31 cellular contexts compared by ENCODE assay signal in genomic region chr2:118786691-118787090, GRCh38.
"Had no signal": no experiment of that assay in that cellular context is flagged by ENCODE, and none has a peak within 500 bp of the region (broad histone marks: within the 10 kb centered on the region; RNA-seq: fewer than 3 reads in every experiment).

No MANE protein-coding gene starts in this region.

- H3K4me1 Mint-ChIP-seq: activated B cell treated with CpG ODN at 0.5 μM for 24 hours; activated naive CD4-positive, alpha-beta T cell treated with anti-CD3 and anti-CD28 coated beads, Interleukin-2, amount 50 U/mL, for 24 hours; activated naive CD8-positive, alpha-beta T cell treated with anti-CD3 and anti-CD28 coated beads for 36 hours; activated naive CD8-positive, alpha-beta T cell treated with anti-CD3 and anti-CD28 coated beads, Interleukin-2, amount 50 U/mL, for 24 hours; activated T-helper 17 cell treated with anti-CD3 and anti-CD28 coated beads, Interleukin-2, amount 50 U/mL, for 72 hours had no signal

- H3K4me3 ChIP-seq: body of pancreas, esophagus squamous epithelium, gastroesophageal sphincter had no signal

- H3K27ac ChIP-seq: body of pancreas, epithelial cell of prostate, esophagus squamous epithelium, gastroesophageal sphincter, WERI-Rb-1 had no signal

- H3K27me3 ChIP-seq: body of pancreas had no signal

- H3K4me1 ChIP-seq: body of pancreas, esophagus squamous epithelium, gastroesophageal sphincter had no signal

- H3K9me3 ChIP-seq: body of pancreas, esophagus squamous epithelium, gastroesophageal sphincter had no signal

- H3K27ac Mint-ChIP-seq: activated B cell treated with CpG ODN at 0.5 μM for 24 hours; activated CD8-positive, alpha-beta T cell treated with anti-CD3 and anti-CD28 coated beads for 36 hours; activated naive CD4-positive, alpha-beta T cell treated with anti-CD3 and anti-CD28 coated beads for 36 hours; activated naive CD4-positive, alpha-beta T cell treated with anti-CD3 and anti-CD28 coated beads, Interleukin-2, amount 50 U/mL, for 24 hours; activated naive CD8-positive, alpha-beta T cell treated with anti-CD3 and anti-CD28 coated beads for 36 hours; activated naive CD8-positive, alpha-beta T cell treated with anti-CD3 and anti-CD28 coated beads, Interleukin-2, amount 50 U/mL, for 24 hours; activated T-helper 17 cell treated with anti-CD3 and anti-CD28 coated beads, Interleukin-2, amount 50 U/mL, for 72 hours; effector memory CD8-positive, alpha-beta T cell; T-helper 17 cell; T-helper 2 cell treated with Interferon-gamma antibody and Interleukin-4, amounts not matched to agents 5 μg/mL and 100 μg/mL, for 36 hours had no signal

- H3K9me3 Mint-ChIP-seq: activated B cell treated with CpG ODN at 0.5 μM for 24 hours; activated CD8-positive, alpha-beta T cell treated with anti-CD3 and anti-CD28 coated beads for 36 hours; activated naive CD4-positive, alpha-beta T cell treated with anti-CD3 and anti-CD28 coated beads for 36 hours; activated naive CD4-positive, alpha-beta T cell treated with anti-CD3 and anti-CD28 coated beads, Interleukin-2, amount 50 U/mL, for 24 hours; activated naive CD8-positive, alpha-beta T cell treated with anti-CD3 and anti-CD28 coated beads for 36 hours; activated naive CD8-positive, alpha-beta T cell treated with anti-CD3 and anti-CD28 coated beads, Interleukin-2, amount 50 U/mL, for 24 hours; activated T-cell treated with anti-CD3 and anti-CD28 coated beads, Interleukin-2, amount 50 U/mL, for 4 hours; activated T-helper 17 cell treated with anti-CD3 and anti-CD28 coated beads, Interleukin-2, amount 50 U/mL, for 72 hours; effector memory CD8-positive, alpha-beta T cell; T-helper 2 cell treated with Interferon-gamma antibody and Interleukin-4, amounts not matched to agents 5 μg/mL and 100 μg/mL, for 36 hours had no signal

- H3K4me3 Mint-ChIP-seq: activated B cell treated with CpG ODN at 0.5 μM for 24 hours; activated CD8-positive, alpha-beta T cell treated with anti-CD3 and anti-CD28 coated beads for 36 hours; activated naive CD4-positive, alpha-beta T cell treated with anti-CD3 and anti-CD28 coated beads for 36 hours; activated naive CD4-positive, alpha-beta T cell treated with anti-CD3 and anti-CD28 coated beads, Interleukin-2, amount 50 U/mL, for 24 hours; activated naive CD8-positive, alpha-beta T cell treated with anti-CD3 and anti-CD28 coated beads for 36 hours; activated naive CD8-positive, alpha-beta T cell treated with anti-CD3 and anti-CD28 coated beads, Interleukin-2, amount 50 U/mL, for 24 hours; activated T-cell treated with anti-CD3 and anti-CD28 coated beads, Interleukin-2, amount 50 U/mL, for 4 hours; activated T-helper 17 cell treated with anti-CD3 and anti-CD28 coated beads, Interleukin-2, amount 50 U/mL, for 72 hours; effector memory CD8-positive, alpha-beta T cell; T-helper 17 cell; T-helper 2 cell treated with Interferon-gamma antibody and Interleukin-4, amounts not matched to agents 5 μg/mL and 100 μg/mL, for 36 hours had no signal

- H3K36me3 ChIP-seq: esophagus squamous epithelium, gastroesophageal sphincter, WERI-Rb-1 had no signal

- H3K36me3 Mint-ChIP-seq: activated naive CD4-positive, alpha-beta T cell treated with anti-CD3 and anti-CD28 coated beads, Interleukin-2, amount 50 U/mL, for 24 hours; activated naive CD8-positive, alpha-beta T cell treated with anti-CD3 and anti-CD28 coated beads for 36 hours had no signal

- DNase-seq: activated B cell treated with CpG ODN at 0.5 μM for 24 hours; activated CD4-positive, alpha-beta T cell treated with anti-CD3 and anti-CD28 coated beads for 48 hours; activated CD4-positive, alpha-beta T cell treated with anti-CD3 and anti-CD28 coated beads, Interleukin-2, amount 50 U/mL, for 1 hour; activated CD4-positive, alpha-beta T cell treated with anti-CD3 and anti-CD28 coated beads, Interleukin-2, amount 50 U/mL, for 48 hours; activated CD8-positive, alpha-beta memory T cell treated with anti-CD3 and anti-CD28 coated beads for 24 hours; activated CD8-positive, alpha-beta T cell treated with anti-CD3 and anti-CD28 coated beads for 36 hours; activated effector memory CD4-positive, alpha-beta T cell treated with Interleukin-2 at 50 U/mL for 16 hours; activated gamma-delta T cell treated with Interleukin-2 at 50 U/mL for 16 hours; activated naive CD4-positive, alpha-beta T cell treated with anti-CD3 and anti-CD28 coated beads for 36 hours; activated naive CD8-positive, alpha-beta T cell treated with anti-CD3 and anti-CD28 coated beads for 36 hours; activated naive CD8-positive, alpha-beta T cell treated with anti-CD3 and anti-CD28 coated beads, Interleukin-2, amount 50 U/mL, for 24 hours; activated T-cell treated with anti-CD3 and anti-CD28 coated beads, Interleukin-2, amount 50 U/mL, for 4 hours; amniotic stem cell; anterior cingulate cortex; caudate nucleus; cortex of kidney; dermis blood vessel endothelial cell; effector CD4-positive, alpha-beta T cell; effector memory CD8-positive, alpha-beta T cell; esophagus squamous epithelium; foreskin melanocyte; T-helper 1 cell; T-helper 17 cell; T1000; WERI-Rb-1 had no signal
